Comparison of ENCODE assay signal across 8 cellular contexts in the genomic region with DNA sequence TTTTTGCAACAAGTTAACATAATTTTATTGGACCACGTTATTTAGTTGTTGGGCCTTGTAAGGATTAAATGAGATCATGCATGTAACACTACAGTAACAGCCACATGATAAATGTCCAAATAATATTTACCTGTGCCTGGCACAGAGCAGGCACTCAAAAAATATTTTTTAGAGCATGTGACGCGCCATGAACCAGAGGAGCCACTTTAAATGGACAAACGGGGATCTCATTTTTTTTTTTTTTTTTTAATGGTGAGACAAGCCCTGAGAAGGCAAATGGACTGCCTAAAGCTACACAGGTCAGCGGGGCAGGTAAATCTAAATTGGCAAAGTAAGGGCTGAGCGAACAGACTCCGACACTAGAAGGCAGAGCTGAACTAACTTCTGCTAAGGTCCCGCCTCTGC. TPM values are rescaled to one million over a fixed set of nuclear protein-coding genes. Genes with fewer than 3 reads are reported as not detected.
A peak's percentile ranks its signal among the peaks of the same experiment; 100 is the strongest.
DNase-seq lines count a peak whose midpoint lies in the region; ATAC-seq and TF ChIP-seq lines count a peak whose summit lies in the region.

No MANE protein-coding gene starts in this region.

- WGBS in upper lobe of left lung, 2 donors: 4% methylated on average over 8 of the region's 8 CpGs

- H3K27ac Mint-ChIP-seq in activated naive CD4-positive, alpha-beta T cell treated with anti-CD3 and anti-CD28 coated beads, Interleukin-2, amount 50 U/mL, for 24 hours: peak overlapping the region; percentile 98
- H3K27ac Mint-ChIP-seq in memory B cell: peak overlapping the region; percentile 85

- H3K4me3 ChIP-seq in astrocyte of the cerebellum (ENCODE audit: low read depth, low read length) (peak overlapping the region; percentile 98), upper lobe of left lung (peak overlapping the region in 3 of 4 donors; percentile 77 to 97 (median 83))

- no peak for TF ChIP-seq EP300 in upper lobe of left lung (IDR thresholded peaks at IDR 0.05)

- in situ Hi-C loops in astrocyte of the cerebellum (cut with HindIII; ENCODE audit: low sequenced_read_pairs): no loop called here

- TF ChIP-seq CTCF in astrocyte of the cerebellum (IDR thresholded peaks at IDR 0.05; ENCODE audit: low read depth, low read length, missing control alignments): no peak
- no peak for TF ChIP-seq CTCF in upper lobe of left lung (IDR thresholded peaks at IDR 0.05)

- H3K9me3 Mint-ChIP-seq in activated naive CD4-positive, alpha-beta T cell treated with anti-CD3 and anti-CD28 coated beads, Interleukin-2, amount 50 U/mL, for 24 hours: no peaks in the 10 kb centered on the region
- H3K9me3 Mint-ChIP-seq in memory B cell: no peaks in the 10 kb centered on the region

- peaks cover 4 to 32% (median 24%) of the 10 kb centered on the region in 4 donors for H3K36me3 ChIP-seq in upper lobe of left lung

- H3K27me3 Mint-ChIP-seq in activated naive CD4-positive, alpha-beta T cell treated with anti-CD3 and anti-CD28 coated beads, Interleukin-2, amount 50 U/mL, for 24 hours: no peaks in the 10 kb centered on the region
- peaks cover 3% of the 10 kb centered on the region for H3K27me3 Mint-ChIP-seq in memory B cell

- H3K36me3 Mint-ChIP-seq in activated naive CD4-positive, alpha-beta T cell treated with anti-CD3 and anti-CD28 coated beads, Interleukin-2, amount 50 U/mL, for 24 hours: peaks cover 28% of the 10 kb centered on the region
- H3K36me3 Mint-ChIP-seq in memory B cell: peaks cover 13% of the 10 kb centered on the region

- no peak for TF ChIP-seq POLR2A in upper lobe of left lung (IDR thresholded peaks at IDR 0.05)

- H3K9me3 ChIP-seq in upper lobe of left lung: no peaks in the 10 kb centered on the region

- peak overlapping the region; percentile 91 for H3K4me3 Mint-ChIP-seq in activated naive CD4-positive, alpha-beta T cell treated with anti-CD3 and anti-CD28 coated beads, Interleukin-2, amount 50 U/mL, for 24 hours
- H3K4me3 Mint-ChIP-seq in memory B cell: peak overlapping the region; percentile 88

- H3K27ac ChIP-seq in upper lobe of left lung: peak overlapping the region; percentile 89 to 98 (median 92)

- DNase-seq in activated naive CD4-positive, alpha-beta T cell (lab: John Stamatoyannopoulos, UW): no peak
- DNase-seq in astrocyte of the cerebellum (ENCODE audit: low read depth) (no peak), memory B cell (ENCODE audit: low spot score in 2 of 2) (no peak), upper lobe of left lung (no peak), NCI-H146 (lab: John Stamatoyannopoulos, UW) (no peak)

- ATAC-seq in memory B cell (ENCODE audit: low read depth) (no peak), upper lobe of left lung (ENCODE audit: low FRiP score in 2 of 2) (no peak), GM19351 (IDR thresholded peaks at IDR 0.05; ENCODE audit: unreplicated experiment) (no peak), HG02885 (IDR thresholded peaks at IDR 0.05; ENCODE audit: poor library complexity, unreplicated experiment) (no peak)

- H3K27me3 ChIP-seq in upper lobe of left lung: no peaks in the 10 kb centered on the region

- H3K4me1 ChIP-seq in upper lobe of left lung: peaks cover 31 to 39% (median 34%) of the 10 kb centered on the region in 4 donors

- peaks cover 34% of the 10 kb centered on the region for H3K4me1 Mint-ChIP-seq in activated naive CD4-positive, alpha-beta T cell treated with anti-CD3 and anti-CD28 coated beads, Interleukin-2, amount 50 U/mL, for 24 hours
- H3K4me1 Mint-ChIP-seq in memory B cell: peaks cover 24% of the 10 kb centered on the region

RNA-seq across cellular contexts. Expression of a gene that starts 0.8 kb away (rescaled TPM):
- total RNA-seq in upper lobe of left lung: 1,000 to 10,000 TPM in 5 of 6 donors, 100 to 1,000 TPM in 1; 677 to 2,013 (median 1,382) TPM

RNA-seq across cellular contexts. Expression of a gene that starts 14.4 kb away (rescaled TPM):
- total RNA-seq in upper lobe of left lung: not detected

RNA-seq across cellular contexts. Expression of a gene that starts 14.7 kb away (rescaled TPM):
- total RNA-seq in upper lobe of left lung: not detected

RNA-seq across cellular contexts. Expression of a gene that starts 17.9 kb away (rescaled TPM):
- total RNA-seq in upper lobe of left lung: 1 to 10 TPM in 4 of 6 donors, under 1 TPM in 1, not detected in 1; 0.76 to 4.7 (median 4.1) TPM

RNA-seq across cellular contexts. Expression of a gene that starts 23.8 kb away (rescaled TPM):
- 100 to 1,000 TPM; 115 to 731 (median 233) TPM for total RNA-seq in upper lobe of left lung
